ENCODE assay signal across 8 cellular contexts in genomic region chr19:926595-927043, GRCh38. TPM values are rescaled to one million over a fixed set of nuclear protein-coding genes. Genes with fewer than 3 reads are reported as not detected.
DNase-seq lines count a peak whose midpoint lies in the region; ATAC-seq lines count a peak whose summit lies in the region.

No MANE protein-coding gene starts in this region.

- no peak for ATAC-seq in activated T-cell treated with anti-CD3 and anti-CD28 coated beads, Interleukin-2, amount 50 U/mL, for 72 hours (replicated peaks in 1 of 2)
- ATAC-seq in left cardiac atrium, result no peak
- ATAC-seq in sciatic nerve, result peak; percentile 1
- no peak for ATAC-seq in GM21526 (IDR thresholded peaks at IDR 0.05; ENCODE audit: low FRiP score, unreplicated experiment)
- ATAC-seq in HG02870 (IDR thresholded peaks at IDR 0.05; ENCODE audit: unreplicated experiment), result no peak
- no peak for ATAC-seq in GM18519 (IDR thresholded peaks at IDR 0.05; ENCODE audit: low FRiP score, unreplicated experiment)

- peak overlapping the region; percentile 84 to 86 for H3K4me3 Mint-ChIP-seq in activated T-cell treated with anti-CD3 and anti-CD28 coated beads, Interleukin-2, amount 50 U/mL, for 72 hours

- no peaks in the 10 kb centered on the region for H3K9me3 Mint-ChIP-seq in activated T-cell treated with anti-CD3 and anti-CD28 coated beads, Interleukin-2, amount 50 U/mL, for 72 hours

- peak overlapping the region; percentile 97 for H3K9ac ChIP-seq in ES-I3 (ENCODE audit: low read depth, low read length)

- H3K27me3 Mint-ChIP-seq in activated T-cell treated with anti-CD3 and anti-CD28 coated beads, Interleukin-2, amount 50 U/mL, for 72 hours (ENCODE audit: low read depth), result no peaks in the 10 kb centered on the region

- peaks cover 4% of the 10 kb centered on the region for H3K4me1 Mint-ChIP-seq in activated T-cell treated with anti-CD3 and anti-CD28 coated beads, Interleukin-2, amount 50 U/mL, for 72 hours (ENCODE audit: low read depth)

- H3K4me1 ChIP-seq in ES-I3 (ENCODE audit: insufficient read depth, low read length), result peaks cover 3% of the 10 kb centered on the region; the same call in 1 of the 2 replicates

- peaks cover 0 to 3% of the 10 kb centered on the region in 2 donors for H3K36me3 Mint-ChIP-seq in activated T-cell treated with anti-CD3 and anti-CD28 coated beads, Interleukin-2, amount 50 U/mL, for 72 hours (ENCODE audit: insufficient read depth in 2 of 2)

- no peak overlapping the region for H3K27ac Mint-ChIP-seq in activated T-cell treated with anti-CD3 and anti-CD28 coated beads, Interleukin-2, amount 50 U/mL, for 72 hours

- intact Hi-C loops in left cardiac atrium (cut with DNase I) (no loop called here), sciatic nerve (cut with DNase I) (loop anchor here (2.0 kb wide), 1 partner anchor 56 kb away; no protein-coding TSS in a partner anchor)

- no peaks in the 10 kb centered on the region for H3K36me3 ChIP-seq in ES-I3 (ENCODE audit: insufficient read depth, low read length)

- no peaks in the 10 kb centered on the region for H3K9me3 ChIP-seq in ES-I3 (ENCODE audit: control insufficient read depth, insufficient read depth, low read length)

- DNase-seq in Kasumi-1 (lab: John Stamatoyannopoulos, UW) (peak; percentile 60 to 69), left cardiac atrium (peak; percentile 63), sciatic nerve (ENCODE audit: low spot score) (peak; percentile 85)
- peak; percentile 58 to 62 for DNase-seq in activated T-cell treated with anti-CD3 and anti-CD28 coated beads, Interleukin-2, amount 50 U/mL, for 72 hours

RNA-seq across cellular contexts. Expression of gene ARID3A, which starts 0.8 kb away (rescaled TPM):
- total RNA-seq in activated T-cell treated with anti-CD3 and anti-CD28 coated beads, Interleukin-2, amount 50 U/mL, for 72 hours, result 10 to 100 TPM; 31.7 to 34.0 TPM
- total RNA-seq in left cardiac atrium, result 1 to 10 TPM; 5.3 to 5.8 TPM
- 13.6 TPM for total RNA-seq in sciatic nerve

RNA-seq across cellular contexts. Expression of gene KISS1R, which starts 9.5 kb away (rescaled TPM):
- 1 to 10 TPM; 1.0 to 3.6 TPM for total RNA-seq in activated T-cell treated with anti-CD3 and anti-CD28 coated beads, Interleukin-2, amount 50 U/mL, for 72 hours
- total RNA-seq in left cardiac atrium (not detected), sciatic nerve (not detected)

RNA-seq across cellular contexts. Expression of gene R3HDM4, which starts 13.6 kb away (rescaled TPM):
- total RNA-seq in activated T-cell treated with anti-CD3 and anti-CD28 coated beads, Interleukin-2, amount 50 U/mL, for 72 hours, result 100 to 1,000 TPM; 109 to 126 TPM
- total RNA-seq in left cardiac atrium, result 10 to 100 TPM; 18.3 to 31.6 TPM
- total RNA-seq in sciatic nerve, result 48.9 TPM

RNA-seq across cellular contexts. Expression of gene RNU6-9, which starts 33.3 kb away (rescaled TPM):
- total RNA-seq in activated T-cell treated with anti-CD3 and anti-CD28 coated beads, Interleukin-2, amount 50 U/mL, for 72 hours, result not detected
- not detected for total RNA-seq in left cardiac atrium
- not detected for total RNA-seq in sciatic nerve

RNA-seq across cellular contexts. Expression of gene MED16, which starts 33.6 kb away (rescaled TPM):
- total RNA-seq in activated T-cell treated with anti-CD3 and anti-CD28 coated beads, Interleukin-2, amount 50 U/mL, for 72 hours, result 10 to 100 TPM; 59.8 to 62.2 TPM
- total RNA-seq in left cardiac atrium, result 10 to 100 TPM; 25.4 to 27.4 TPM
- 55.7 TPM for total RNA-seq in sciatic nerve
